1 cellular context compared by ENCODE assay signal in the genomic region with DNA sequence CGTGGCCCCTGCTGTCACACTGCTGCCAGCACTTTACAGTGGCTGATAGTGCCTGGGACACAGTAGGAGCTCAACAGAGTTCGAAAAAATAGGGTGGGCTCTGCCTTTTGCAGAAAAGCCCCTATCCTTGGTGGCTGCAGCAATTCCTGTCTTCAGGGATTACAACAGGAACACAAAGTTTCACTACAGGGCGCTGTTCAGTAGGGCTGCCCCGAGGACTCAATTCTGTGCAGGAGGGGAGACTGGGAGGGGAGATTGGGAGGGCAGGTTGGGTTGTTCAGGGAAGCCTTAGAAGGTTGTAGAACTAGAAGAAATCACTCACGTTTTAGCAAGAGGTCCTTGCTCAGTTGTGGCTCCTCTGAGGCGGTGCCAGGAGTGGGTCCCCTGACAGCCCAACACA.
TF ChIP-seq lines count a peak whose summit lies in the region.

No MANE protein-coding gene starts in this region.

TF ChIP-seq in SK-N-SH treated with all-trans-retinoic acid at 6 μM for 48 hours, 23 proteins besides CTCF, POLR2A, EP300 and RAD21:
- TF ChIP-seq, protein P1, sequence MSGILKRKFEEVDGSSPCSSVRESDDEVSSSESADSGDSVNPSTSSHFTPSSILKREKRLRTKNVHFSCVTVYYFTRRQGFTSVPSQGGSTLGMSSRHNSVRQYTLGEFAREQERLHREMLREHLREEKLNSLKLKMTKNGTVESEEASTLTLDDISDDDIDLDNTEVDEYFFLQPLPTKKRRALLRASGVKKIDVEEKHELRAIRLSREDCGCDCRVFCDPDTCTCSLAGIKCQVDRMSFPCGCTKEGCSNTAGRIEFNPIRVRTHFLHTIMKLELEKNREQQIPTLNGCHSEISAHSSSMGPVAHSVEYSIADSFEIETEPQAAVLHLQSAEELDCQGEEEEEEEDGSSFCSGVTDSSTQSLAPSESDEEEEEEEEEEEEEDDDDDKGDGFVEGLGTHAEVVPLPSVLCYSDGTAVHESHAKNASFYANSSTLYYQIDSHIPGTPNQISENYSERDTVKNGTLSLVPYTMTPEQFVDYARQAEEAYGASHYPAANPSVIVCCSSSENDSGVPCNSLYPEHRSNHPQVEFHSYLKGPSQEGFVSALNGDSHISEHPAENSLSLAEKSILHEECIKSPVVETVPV (CRISPR knock-in tag; IDR thresholded peaks at IDR 0.05) = no peak
- TF ChIP-seq ZFP3 (CRISPR knock-in tag; IDR thresholded peaks at IDR 0.05) = no peak
- TF ChIP-seq CSDC2 (CRISPR knock-in tag; IDR thresholded peaks at IDR 0.05) = no peak
- TF ChIP-seq, protein P2, sequence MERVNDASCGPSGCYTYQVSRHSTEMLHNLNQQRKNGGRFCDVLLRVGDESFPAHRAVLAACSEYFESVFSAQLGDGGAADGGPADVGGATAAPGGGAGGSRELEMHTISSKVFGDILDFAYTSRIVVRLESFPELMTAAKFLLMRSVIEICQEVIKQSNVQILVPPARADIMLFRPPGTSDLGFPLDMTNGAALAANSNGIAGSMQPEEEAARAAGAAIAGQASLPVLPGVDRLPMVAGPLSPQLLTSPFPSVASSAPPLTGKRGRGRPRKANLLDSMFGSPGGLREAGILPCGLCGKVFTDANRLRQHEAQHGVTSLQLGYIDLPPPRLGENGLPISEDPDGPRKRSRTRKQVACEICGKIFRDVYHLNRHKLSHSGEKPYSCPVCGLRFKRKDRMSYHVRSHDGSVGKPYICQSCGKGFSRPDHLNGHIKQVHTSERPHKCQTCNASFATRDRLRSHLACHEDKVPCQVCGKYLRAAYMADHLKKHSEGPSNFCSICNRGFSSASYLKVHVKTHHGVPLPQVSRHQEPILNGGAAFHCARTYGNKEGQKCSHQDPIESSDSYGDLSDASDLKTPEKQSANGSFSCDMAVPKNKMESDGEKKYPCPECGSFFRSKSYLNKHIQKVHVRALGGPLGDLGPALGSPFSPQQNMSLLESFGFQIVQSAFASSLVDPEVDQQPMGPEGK (CRISPR knock-in tag; IDR thresholded peaks at IDR 0.05; ENCODE audit: borderline replicate concordance) = no peak
- no peak for TF ChIP-seq PPARA (CRISPR knock-in tag; IDR thresholded peaks at IDR 0.05; ENCODE audit: borderline replicate concordance)
- TF ChIP-seq, protein P3, sequence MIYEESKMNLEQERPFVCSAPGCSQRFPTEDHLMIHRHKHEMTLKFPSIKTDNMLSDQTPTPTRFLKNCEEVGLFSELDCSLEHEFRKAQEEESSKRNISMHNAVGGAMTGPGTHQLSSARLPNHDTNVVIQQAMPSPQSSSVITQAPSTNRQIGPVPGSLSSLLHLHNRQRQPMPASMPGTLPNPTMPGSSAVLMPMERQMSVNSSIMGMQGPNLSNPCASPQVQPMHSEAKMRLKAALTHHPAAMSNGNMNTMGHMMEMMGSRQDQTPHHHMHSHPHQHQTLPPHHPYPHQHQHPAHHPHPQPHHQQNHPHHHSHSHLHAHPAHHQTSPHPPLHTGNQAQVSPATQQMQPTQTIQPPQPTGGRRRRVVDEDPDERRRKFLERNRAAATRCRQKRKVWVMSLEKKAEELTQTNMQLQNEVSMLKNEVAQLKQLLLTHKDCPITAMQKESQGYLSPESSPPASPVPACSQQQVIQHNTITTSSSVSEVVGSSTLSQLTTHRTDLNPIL (CRISPR knock-in tag; IDR thresholded peaks at IDR 0.05; ENCODE audit: low read depth) = no peak
- TF ChIP-seq ZFP30 (CRISPR knock-in tag; IDR thresholded peaks at IDR 0.05) = no peak
